Comparison of ENCODE assay signal across 8 cellular contexts in genomic region chr14:74804219-74804825, GRCh38. TPM values are rescaled to one million over a fixed set of nuclear protein-coding genes. Genes with fewer than 3 reads are reported as not detected.
A peak's percentile ranks its signal among the peaks of the same experiment; 100 is the strongest.
DNase-seq lines count a peak whose midpoint lies in the region; ATAC-seq and TF ChIP-seq lines count a peak whose summit lies in the region.

No MANE protein-coding gene starts in this region.

- no peaks in the 10 kb centered on the region for H3K4me1 ChIP-seq in left lung

- peak; percentile 12 for DNase-seq in activated CD4-positive, alpha-beta T cell treated with anti-CD3 and anti-CD28 coated beads for 48 hours
- DNase-seq in activated CD4-positive, alpha-beta T cell treated with anti-CD3 and anti-CD28 coated beads, Interleukin-2, amount 50 U/mL, for 4 hours = no peak
- peak; percentile 23 for DNase-seq in MV-4-11 (lab: John Stamatoyannopoulos, UW)
- DNase-seq in astrocyte of the spinal cord (ENCODE audit: low read depth, low spot score) = peak; percentile 67
- no peak for DNase-seq in left lung
- no peak for DNase-seq in NCI-H1436 treated with DMSO at 0.1 percent for 48 hours (lab: John Stamatoyannopoulos, UW)
- no peak for DNase-seq in NK-92 treated with Interleukin-12 subunit alpha and Interleukin-12 subunit beta, amount 100 ng/mL, for 24 hours (lab: John Stamatoyannopoulos, UW)

- intact Hi-C loops in left lung (cut with DNase I) = loop anchor here in 1 of 2 donors (10.0 kb wide), 1 partner anchor 190 kb away; the partner anchor contains the start of gene LTBP2

- in situ Hi-C loops in astrocyte of the spinal cord (cut with HindIII; ENCODE audit: low sequenced_read_pairs) = no loop called here

- peak; percentile 76 for TF ChIP-seq CTCF in astrocyte of the spinal cord (IDR thresholded peaks at IDR 0.05; ENCODE audit: low read depth, low read length)
- peak; percentile 30 to 41 for TF ChIP-seq CTCF in left lung (IDR thresholded peaks at IDR 0.05)

- no peaks in the 10 kb centered on the region for H3K9me3 ChIP-seq in left lung

- no peaks in the 10 kb centered on the region for H3K27me3 ChIP-seq in left lung

- H3K27ac ChIP-seq in left lung = no peak overlapping the region

- H3K4me3 ChIP-seq in astrocyte of the spinal cord (ENCODE audit: low read depth, low read length) = no peak overlapping the region
- H3K4me3 ChIP-seq in left lung = no peak overlapping the region

- H3K36me3 ChIP-seq in left lung = peaks cover 0 to 67% of the 10 kb centered on the region in 2 donors

- ATAC-seq in left lung (peak; percentile 72), GM19023 (IDR thresholded peaks at IDR 0.05; ENCODE audit: unreplicated experiment) (no peak)

RNA-seq across cellular contexts. Expression of gene YLPM1, which starts 41.2 kb away (rescaled TPM):
- 10 to 100 TPM; 49.5 to 50.0 TPM for total RNA-seq in left lung

Comparison
In these comparisons a context has a peak if more than half of its experiments do, and no peak if none do; other contexts are left out.
1. DNase-seq: peak in activated CD4-positive, alpha-beta T cell treated with anti-CD3 and anti-CD28 coated beads for 48 hours (single experiment), MV-4-11 (single experiment) and astrocyte of the spinal cord (single experiment); none in activated CD4-positive, alpha-beta T cell treated with anti-CD3 and anti-CD28 coated beads, Interleukin-2, amount 50 U/mL, for 4 hours (0 of 2), left lung (0 of 2), NCI-H1436 treated with DMSO at 0.1 percent for 48 hours (single experiment) and NK-92 treated with Interleukin-12 subunit alpha and Interleukin-12 subunit beta, amount 100 ng/mL, for 24 hours (single experiment).